In genomic region chr10:114499630-114500190, GRCh38 we compare ENCODE assay signal across 8 cellular contexts.
A peak's percentile ranks its signal among the peaks of the same experiment; 100 is the strongest.
DNase-seq lines count a peak whose midpoint lies in the region; ATAC-seq and TF ChIP-seq lines count a peak whose summit lies in the region.

No MANE protein-coding gene starts in this region.

- H3K36me3 Mint-ChIP-seq in effector memory CD8-positive, alpha-beta T cell (ENCODE audit: insufficient read depth), result peaks cover 10% of the 10 kb centered on the region

- DNase-seq in GM06990 (ENCODE audit: extremely low read depth, insufficient read length) (peak; percentile 38), NCI-H1694 treated with DMSO at 0.1 percent for 48 hours (lab: John Stamatoyannopoulos, UW) (no peak), COR-L47 (lab: John Stamatoyannopoulos, UW) (no peak), HuH-7 (ENCODE audit: low spot score) (no peak)
- peak; percentile 33 for DNase-seq in activated CD4-positive, CD25-positive, alpha-beta regulatory T cell treated with anti-CD3 and anti-CD28 coated beads, Interleukin-2, amount 50 U/mL, for 16 hours (ENCODE audit: low read depth, low spot score)
- DNase-seq in effector memory CD8-positive, alpha-beta T cell, result no peak
- DNase-seq in stimulated activated CD8-positive, alpha-beta memory T cell treated with anti-CD3 and anti-CD28 coated beads, Interleukin-7, amount 100 ng/mL, for 48 hours (ENCODE audit: extremely low read depth in 1 of 2, low read depth in 1 of 2), result peak; percentile 50 to 85

- TF ChIP-seq CTCF in GM06990 (IDR thresholded peaks at IDR 0.05; ENCODE audit: insufficient read depth, low read length, poor library complexity, severe bottlenecking), result no peak

- H3K27ac Mint-ChIP-seq in effector memory CD8-positive, alpha-beta T cell, result peak overlapping the region; percentile 36 to 47

- peak overlapping the region; percentile 3 to 28 for H3K4me3 Mint-ChIP-seq in effector memory CD8-positive, alpha-beta T cell

- H3K4me1 Mint-ChIP-seq in effector memory CD8-positive, alpha-beta T cell (ENCODE audit: low read depth in 2 of 2), result peaks cover 42 to 51% of the 10 kb centered on the region in 2 donors

- no peaks in the 10 kb centered on the region for H3K27me3 Mint-ChIP-seq in effector memory CD8-positive, alpha-beta T cell

- H3K4me3 ChIP-seq in GM06990 (replicated peaks; ENCODE audit: low read depth, low read length), result no peak overlapping the region

- H3K36me3 ChIP-seq in GM06990 (ENCODE audit: control insufficient read depth, insufficient read depth, low read length), result no peaks in the 10 kb centered on the region

- no peaks in the 10 kb centered on the region for H3K9me3 Mint-ChIP-seq in effector memory CD8-positive, alpha-beta T cell

- ATAC-seq in HG02852 (IDR thresholded peaks at IDR 0.05; ENCODE audit: unreplicated experiment), result peak; percentile 28
- ATAC-seq in effector memory CD8-positive, alpha-beta T cell (replicated peaks), result peak; percentile 24

- no peaks in the 10 kb centered on the region for H3K27me3 ChIP-seq in GM06990 (replicated peaks; ENCODE audit: control insufficient read depth, insufficient read depth, low read length)

Comparison
In these comparisons a context has a peak if more than half of its experiments do, and no peak if none do; other contexts are left out.
1. DNase-seq: peak in GM06990 (single experiment), activated CD4-positive, CD25-positive, alpha-beta regulatory T cell treated with anti-CD3 and anti-CD28 coated beads, Interleukin-2, amount 50 U/mL, for 16 hours (single experiment) and stimulated activated CD8-positive, alpha-beta memory T cell treated with anti-CD3 and anti-CD28 coated beads, Interleukin-7, amount 100 ng/mL, for 48 hours (2 of 2); none in effector memory CD8-positive, alpha-beta T cell (0 of 3), NCI-H1694 treated with DMSO at 0.1 percent for 48 hours (single experiment), COR-L47 (single experiment) and HuH-7 (single experiment).